16 cellular contexts compared by ENCODE assay signal in genomic region chr1:164783778-164784555, GRCh38.
DNase-seq lines count a peak whose midpoint lies in the region; ATAC-seq, FAIRE-seq and TF ChIP-seq lines count a peak whose summit lies in the region.
"Had no signal": no experiment of that assay in that cellular context is flagged by ENCODE, and none has a peak within 500 bp of the region (broad histone marks: within the 10 kb centered on the region; RNA-seq: fewer than 3 reads in every experiment).

No MANE protein-coding gene starts in this region.

- TF ChIP-seq EP300 in transverse colon (IDR thresholded peaks at IDR 0.05; ENCODE audit: low read depth) = no peak

- intact Hi-C loops in transverse colon (cut with DNase I; ENCODE audit: low total_unique reads) = loop anchor here (5.0 to 10.0 kb wide), 2 partner anchors 79 to 227 kb away; partner anchors contain the start of gene PBX1

- WGBS in lung, 2 donors = 82% methylated on average over 13 of the region's 13 CpGs
- 85 to 95% methylated on average over 4 to 13 of the region's 13 CpGs for WGBS in transverse colon (ENCODE audit: low coverage in 1 of 2), 2 donors

- H3K36me3 ChIP-seq in lung (ENCODE audit: control insufficient read depth in 2 of 2, insufficient read depth in 2 of 2, low read length in 2 of 2) = no peaks in the 10 kb centered on the region
- H3K36me3 ChIP-seq in transverse colon = no peaks in the 10 kb centered on the region
- H3K36me3 ChIP-seq: SJCRH30 had no signal

- H3K27me3 ChIP-seq in lung (ENCODE audit: control insufficient read depth, insufficient read depth) (no peaks in the 10 kb centered on the region), transverse colon (no peaks in the 10 kb centered on the region)
- H3K27me3 ChIP-seq: SJCRH30 had no signal

- H3K9me3 ChIP-seq in lung (ENCODE audit: control insufficient read depth in 2 of 2, insufficient read depth in 1 of 2, low read length in 1 of 2) = no peaks in the 10 kb centered on the region
- H3K9me3 ChIP-seq in transverse colon = no peaks in the 10 kb centered on the region
- H3K9me3 ChIP-seq: SJCRH30 had no signal

- in situ Hi-C loops in transverse colon (cut with MboI; ENCODE audit: low pct_ligation_motif_present in 1 of 4, low pct_unique_long_range_greater_than_20kb in 1 of 4, low sequenced_read_pairs in 3 of 4) = loop anchor here in 3 of 4 donors (10.0 to 25.0 kb wide), 6 partner anchors 147 to 1247 kb away; partner anchors contain the start of gene PBX1 (in 1 of the 3)

- TF ChIP-seq POLR2A in transverse colon (IDR thresholded peaks at IDR 0.05) (no peak), GM18505 (IDR thresholded peaks at IDR 0.05; ENCODE audit: borderline replicate concordance, extremely low read depth, insufficient read depth, insufficient read length) (no peak), GM12892 (IDR thresholded peaks at IDR 0.05; ENCODE audit: low read depth, low read length) (no peak)

- peak overlapping the region in 1 of 2 donors; percentile 25 for H3K27ac ChIP-seq in coronary artery
- peak overlapping the region; percentile 28 to 39 for H3K27ac ChIP-seq in lung (ENCODE audit: low read depth in 1 of 2, low read length in 1 of 2)
- peak overlapping the region in 3 of 4 donors; percentile 17 to 72 (median 62) for H3K27ac ChIP-seq in transverse colon
- H3K27ac ChIP-seq: KMS-11, SJCRH30 had no signal

- H3K4me1 ChIP-seq in lung (ENCODE audit: control insufficient read depth in 2 of 2, insufficient read depth in 2 of 2, low read length in 2 of 2) = peaks cover 12 to 36% of the 10 kb centered on the region in 2 donors
- H3K4me1 ChIP-seq in transverse colon = peaks cover 15 to 46% (median 34%) of the 10 kb centered on the region in 4 donors

- DNase-seq in NCI-H446 treated with DMSO at 0.1 percent for 48 hours (lab: John Stamatoyannopoulos, UW) = peak; percentile 87
- DNase-seq in coronary artery (ENCODE audit: low spot score) = peak; percentile 62
- DNase-seq in lung (ENCODE audit: low spot score) = no peak
- DNase-seq in transverse colon = no peak
- no peak for DNase-seq in GM12892 (ENCODE audit: insufficient read length)
- no peak for DNase-seq in occipital lobe (lab: John Stamatoyannopoulos, UW)
- DNase-seq: activated CD8-positive, alpha-beta T cell treated with anti-CD3 and anti-CD28 coated beads, Interleukin-2, amount 10 ng/mL, durations not matched to agents 7 days and 5 days; activated naive CD4-positive, alpha-beta T cell treated with anti-CD3 and anti-CD28 coated beads, Interleukin-2, amount 50 U/mL, for 16 hours; activated T-cell treated with anti-CD3 and anti-CD28 coated beads, Interleukin-2, amount 50 U/mL, for 48 hours; EL; NCI-H1048; SJCRH30 had no signal

- TF ChIP-seq CTCF in coronary artery (IDR thresholded peaks at IDR 0.05) (no peak), lung (IDR thresholded peaks at IDR 0.05; ENCODE audit: control extremely low read depth, extremely low read depth) (no peak), transverse colon (IDR thresholded peaks at IDR 0.05) (no peak)

- FAIRE-seq in GM12892 (lab: Jason Lieb, UNC) = no peak
- FAIRE-seq: islet of Langerhans had no signal

- ATAC-seq in lung (ENCODE audit: insufficient read depth, low FRiP score) (no peak), GM18505 (IDR thresholded peaks at IDR 0.05; ENCODE audit: unreplicated experiment) (no peak)
- ATAC-seq: activated CD8-positive, alpha-beta T cell treated with anti-CD3 and anti-CD28 coated beads, Interleukin-2, amount 10 ng/mL, durations not matched to agents 7 days and 5 days; stimulated activated memory B cell treated with anti-CD40 and anti-IgM and Interleukin-4, amounts not matched to agents 10 μg/mL and 1 μg/mL and 100 μg/mL, for 72 hours had no signal

- H3K4me3 ChIP-seq in coronary artery (no peak overlapping the region), lung (no peak overlapping the region), transverse colon (no peak overlapping the region)
- H3K4me3 ChIP-seq: SJCRH30 had no signal

Comparison
In these comparisons a context has a peak if more than half of its experiments do, and no peak if none do; other contexts are left out.
1. DNase-seq: peak in NCI-H446 treated with DMSO at 0.1 percent for 48 hours (single experiment) and coronary artery (single experiment); none in lung (single experiment), transverse colon (single experiment), GM12892 (single experiment) and occipital lobe (single experiment).